Comparison of ENCODE assay signal across 8 cellular contexts in genomic region chrX:153927936-153928760, GRCh38. TPM values are rescaled to one million over a fixed set of nuclear protein-coding genes. Genes with fewer than 3 reads are reported as not detected.
DNase-seq lines count a peak whose midpoint lies in the region; ATAC-seq and TF ChIP-seq lines count a peak whose summit lies in the region.

No MANE protein-coding gene starts in this region.

- peak overlapping the region; percentile 87 for H3K27ac Mint-ChIP-seq in HFFc6
- H3K27ac Mint-ChIP-seq in activated naive CD4-positive, alpha-beta T cell treated with anti-CD3 and anti-CD28 coated beads, Interleukin-2, amount 10 ng/mL, durations not matched to agents 7 days and 5 days = peak overlapping the region; percentile 99

- CTCF ChIA-PET in activated naive CD4-positive, alpha-beta T cell treated with anti-CD3 and anti-CD28 coated beads, Interleukin-2, amount 10 ng/mL, durations not matched to agents 7 days and 5 days (lab: Charles Lee) = interaction anchor here (14.7 kb wide), 1 partner anchor 20 kb away, joined by 241 read pairs; the partner anchor contains the start of gene RENBP

- peak; percentile 95 for ATAC-seq in gastroesophageal sphincter

- H3K4me1 ChIP-seq in gastroesophageal sphincter (peaks cover 0 to 56% (median 14%) of the 10 kb centered on the region in 3 donors), neutrophil (ENCODE audit: control insufficient read depth in 1 of 2, insufficient read depth in 1 of 2, low read depth in 1 of 2, low read length in 1 of 2) (peaks cover 24 to 62% of the 10 kb centered on the region in 2 experiments)

- H3K4me3 ChIP-seq in GM06990 (replicated peaks; ENCODE audit: low read depth, low read length) (peak overlapping the region; percentile 79), gastroesophageal sphincter (peak overlapping the region; percentile 62 to 69), neutrophil (ENCODE audit: low read depth in 1 of 2, low read length in 1 of 2) (peak overlapping the region; percentile 69 to 98)

- peaks cover 4% of the 10 kb centered on the region for H3K36me3 ChIP-seq in GM06990 (ENCODE audit: control insufficient read depth, insufficient read depth, low read length)
- H3K36me3 ChIP-seq in gastroesophageal sphincter = peaks cover 0 to 34% of the 10 kb centered on the region in 2 donors
- peaks cover 18% of the 10 kb centered on the region for H3K36me3 ChIP-seq in neutrophil

- in situ Hi-C loops in SK-MEL-5 (cut with HindIII; ENCODE audit: low pct_unique_long_range_greater_than_20kb, low sequenced_read_pairs) = no loop called here

- H3K27me3 ChIP-seq in GM06990 (replicated peaks; ENCODE audit: control insufficient read depth, insufficient read depth, low read length) = no peaks in the 10 kb centered on the region
- no peaks in the 10 kb centered on the region for H3K27me3 ChIP-seq in gastroesophageal sphincter
- no peaks in the 10 kb centered on the region for H3K27me3 ChIP-seq in neutrophil

- H3K4me3 Mint-ChIP-seq in HFFc6 = peak overlapping the region; percentile 85
- peak overlapping the region; percentile 94 for H3K4me3 Mint-ChIP-seq in activated naive CD4-positive, alpha-beta T cell treated with anti-CD3 and anti-CD28 coated beads, Interleukin-2, amount 10 ng/mL, durations not matched to agents 7 days and 5 days

- no peaks in the 10 kb centered on the region for H3K27me3 Mint-ChIP-seq in HFFc6 (ENCODE audit: insufficient read depth)
- no peaks in the 10 kb centered on the region for H3K27me3 Mint-ChIP-seq in activated naive CD4-positive, alpha-beta T cell treated with anti-CD3 and anti-CD28 coated beads, Interleukin-2, amount 10 ng/mL, durations not matched to agents 7 days and 5 days

- no CpG with 5 or more reads among the region's 76 CpGs for WGBS in gastroesophageal sphincter (ENCODE audit: low coverage in 1 of 2), 2 donors

- peak overlapping the region; percentile 88 to 96 (median 91) for H3K27ac ChIP-seq in gastroesophageal sphincter
- peak overlapping the region; percentile 100 for H3K27ac ChIP-seq in neutrophil
- H3K27ac ChIP-seq in substantia nigra (ENCODE audit: low read depth, low read length, poor library complexity, severe bottlenecking) = peak overlapping the region; percentile 95

- TF ChIP-seq POLR2A in gastroesophageal sphincter (IDR thresholded peaks at IDR 0.05) = peak; percentile 88 to 90

- no peaks in the 10 kb centered on the region for H3K9me3 Mint-ChIP-seq in HFFc6
- no peaks in the 10 kb centered on the region for H3K9me3 Mint-ChIP-seq in activated naive CD4-positive, alpha-beta T cell treated with anti-CD3 and anti-CD28 coated beads, Interleukin-2, amount 10 ng/mL, durations not matched to agents 7 days and 5 days

- H3K4me1 Mint-ChIP-seq in HFFc6 (ENCODE audit: low read depth) = peaks cover 25% of the 10 kb centered on the region
- H3K4me1 Mint-ChIP-seq in activated naive CD4-positive, alpha-beta T cell treated with anti-CD3 and anti-CD28 coated beads, Interleukin-2, amount 10 ng/mL, durations not matched to agents 7 days and 5 days = peaks cover 35% of the 10 kb centered on the region

- peak; percentile 100 for DNase-seq in GM06990 (ENCODE audit: extremely low read depth, insufficient read length)
- peak; percentile 96 for DNase-seq in HFFc6
- peak; percentile 94 for DNase-seq in NAMALWA (ENCODE audit: low spot score)
- peak; percentile 96 for DNase-seq in SK-MEL-5 (ENCODE audit: low read depth, low spot score)
- DNase-seq in activated naive CD4-positive, alpha-beta T cell treated with anti-CD3 and anti-CD28 coated beads, Interleukin-2, amount 10 ng/mL, durations not matched to agents 7 days and 5 days = peak; percentile 94
- peak; percentile 52 to 98 (median 91) for DNase-seq in substantia nigra (lab: John Stamatoyannopoulos, UW)

- H3K36me3 Mint-ChIP-seq in HFFc6 (ENCODE audit: low read depth) = peaks cover 5% of the 10 kb centered on the region; the same call in 1 of the 2 replicates
- peaks cover 28% of the 10 kb centered on the region for H3K36me3 Mint-ChIP-seq in activated naive CD4-positive, alpha-beta T cell treated with anti-CD3 and anti-CD28 coated beads, Interleukin-2, amount 10 ng/mL, durations not matched to agents 7 days and 5 days

- H3K9me3 ChIP-seq in gastroesophageal sphincter (no peaks in the 10 kb centered on the region), neutrophil (no peaks in the 10 kb centered on the region)

- TF ChIP-seq CTCF in GM06990 (IDR thresholded peaks at IDR 0.05; ENCODE audit: insufficient read depth, low read length, poor library complexity, severe bottlenecking) = peak; percentile 17
- peak; percentile 37; the same call in 1 of the 2 replicates for TF ChIP-seq CTCF in HFFc6 (IDR thresholded peaks at IDR 0.05)
- peak in 3 of 4 experiments; percentile 22 to 45 (median 32) for TF ChIP-seq CTCF in gastroesophageal sphincter (IDR thresholded peaks at IDR 0.05)
- peak; percentile 33 for TF ChIP-seq CTCF in neutrophil (IDR thresholded peaks at IDR 0.05)

- TF ChIP-seq EP300 in gastroesophageal sphincter (IDR thresholded peaks at IDR 0.05) = no peak

RNA-seq across cellular contexts. Expression of gene ARHGAP4, which starts 2.1 kb away (rescaled TPM):
- under 1 TPM; 0.18 to 0.63 (median 0.48) TPM for total RNA-seq in HFFc6 (2021; fragmentation: NEBNext Ultra II Directional; extraction: Animal tissue kit (Norgen Biotek cat#: 25700))
- total RNA-seq in SK-MEL-5 (2014; rRNA removed; shearing (Covaris generic)) = 15.0 and 17.5 TPM in 2 replicates
- 13.6 and 15.7 TPM in 2 replicates for polyA plus RNA-seq in SK-MEL-5 (2015; cell fraction: cytosol; rRNA removed)
- polyA plus RNA-seq in SK-MEL-5 (2015; cell fraction: nucleus; rRNA removed) = 108 and 136 TPM in 2 replicates
- 10 to 100 TPM; 10.9 to 26.0 (median 18.1) TPM for total RNA-seq in gastroesophageal sphincter

RNA-seq across cellular contexts. Expression of gene NAA10, which starts 6.7 kb away (rescaled TPM):
- total RNA-seq in HFFc6 (2021; fragmentation: NEBNext Ultra II Directional; extraction: Animal tissue kit (Norgen Biotek cat#: 25700)) = 100 to 1,000 TPM; 130 to 160 (median 146) TPM
- 85.7 and 96.4 TPM in 2 replicates for total RNA-seq in SK-MEL-5 (2014; rRNA removed; shearing (Covaris generic))
- 205 and 223 TPM in 2 replicates for polyA plus RNA-seq in SK-MEL-5 (2015; cell fraction: cytosol; rRNA removed)
- 401 and 402 TPM in 2 replicates for polyA plus RNA-seq in SK-MEL-5 (2015; cell fraction: nucleus; rRNA removed)
- total RNA-seq in gastroesophageal sphincter = 100 to 1,000 TPM in 1 of 4 donors, 10 to 100 TPM in 3; 68.3 to 103 (median 89.2) TPM

RNA-seq across cellular contexts. Expression of gene RENBP, which starts 16.3 kb away (rescaled TPM):
- total RNA-seq in HFFc6 (2021; fragmentation: NEBNext Ultra II Directional; extraction: Animal tissue kit (Norgen Biotek cat#: 25700)) = under 1 TPM in 4 of 6 experiments, not detected in 2; 0.23 to 0.75 (median 0.40) TPM
- total RNA-seq in SK-MEL-5 (2014; rRNA removed; shearing (Covaris generic)) = 12.3 and 13.4 TPM in 2 replicates
- polyA plus RNA-seq in SK-MEL-5 (2015; cell fraction: cytosol; rRNA removed) = 7.6 and 9.4 TPM in 2 replicates
- polyA plus RNA-seq in SK-MEL-5 (2015; cell fraction: nucleus; rRNA removed) = 19.6 and 22.4 TPM in 2 replicates
- 10 to 100 TPM in 3 of 4 donors, 1 to 10 TPM in 1; 8.1 to 15.0 (median 12.5) TPM for total RNA-seq in gastroesophageal sphincter

RNA-seq across cellular contexts. Expression of gene AVPR2, which starts 23.7 kb away (rescaled TPM):
- total RNA-seq in HFFc6 (2021; fragmentation: NEBNext Ultra II Directional; extraction: Animal tissue kit (Norgen Biotek cat#: 25700)) = not detected
- total RNA-seq in SK-MEL-5 (2014; rRNA removed; shearing (Covaris generic)) = 0.26 and 0.27 TPM in 2 replicates
- 0.07 and 0.22 TPM in 2 replicates for polyA plus RNA-seq in SK-MEL-5 (2015; cell fraction: cytosol; rRNA removed)
- polyA plus RNA-seq in SK-MEL-5 (2015; cell fraction: nucleus; rRNA removed) = 0.18 and 0.36 TPM in 2 replicates
- total RNA-seq in gastroesophageal sphincter = 1 to 10 TPM in 3 of 4 donors, under 1 TPM in 1; 0.81 to 7.9 (median 3.8) TPM

RNA-seq across cellular contexts. Expression of gene L1CAM, which starts 42.2 kb away (rescaled TPM):
- total RNA-seq in HFFc6 (2021; fragmentation: NEBNext Ultra II Directional; extraction: Animal tissue kit (Norgen Biotek cat#: 25700)) = 10 to 100 TPM; 13.1 to 89.2 (median 14.4) TPM
- total RNA-seq in SK-MEL-5 (2014; rRNA removed; shearing (Covaris generic)) = 58.4 and 78.9 TPM in 2 replicates
- polyA plus RNA-seq in SK-MEL-5 (2015; cell fraction: cytosol; rRNA removed) = 191 and 257 TPM in 2 replicates
- polyA plus RNA-seq in SK-MEL-5 (2015; cell fraction: nucleus; rRNA removed) = 138 and 147 TPM in 2 replicates
- 10 to 100 TPM; 16.2 to 53.3 (median 26.7) TPM for total RNA-seq in gastroesophageal sphincter

Comparison
In these comparisons a context has a peak if more than half of its experiments do, and no peak if none do; other contexts are left out.
1. Peak in every context shown above with its lines: DNase-seq, ATAC-seq, H3K4me3 ChIP-seq and H3K27ac ChIP-seq.